In the genomic region with DNA sequence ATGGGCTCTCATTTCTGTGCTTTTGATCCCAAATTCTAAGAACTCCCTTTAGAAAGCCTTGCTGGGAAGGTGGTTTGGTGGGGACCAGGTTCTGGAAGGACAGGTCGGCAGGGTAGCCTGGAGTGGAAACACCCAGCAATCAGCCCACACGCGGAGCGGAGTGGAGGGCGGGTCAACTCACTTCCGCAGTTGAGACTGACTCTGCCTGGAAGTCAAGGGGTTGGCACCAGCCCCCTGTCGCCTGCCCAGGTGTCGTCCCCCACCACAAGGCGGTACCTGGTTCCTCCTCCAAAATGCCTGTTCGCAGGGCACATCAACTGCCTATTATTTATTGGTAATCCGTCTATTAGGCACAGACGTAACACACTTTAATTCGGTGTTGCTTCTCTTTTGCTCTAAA, we compare ENCODE assay signal across 16 cellular contexts.
DNase-seq lines count a peak whose midpoint lies in the region; ATAC-seq and TF ChIP-seq lines count a peak whose summit lies in the region.
"Had no signal": no experiment of that assay in that cellular context is flagged by ENCODE, and none has a peak within 500 bp of the region (broad histone marks: within the 10 kb centered on the region; RNA-seq: fewer than 3 reads in every experiment).

No MANE protein-coding gene starts in this region.

- H2AFZ ChIP-seq in neural progenitor cell (replicated peaks), result no peak overlapping the region

- ATAC-seq in right cardiac atrium (no peak), natural killer cell (no peak), HG03442 (IDR thresholded peaks at IDR 0.05; ENCODE audit: unreplicated experiment) (no peak)

- H3K36me3 Mint-ChIP-seq in neural progenitor cell, result no peaks in the 10 kb centered on the region
- no peaks in the 10 kb centered on the region for H3K36me3 Mint-ChIP-seq in natural killer cell
- H3K36me3 Mint-ChIP-seq: CD14-positive monocyte had no signal

- intact Hi-C loops in cardiac septum (cut with DNase I), result no loop called here
- intact Hi-C loops in right cardiac atrium (cut with DNase I), result no loop called here
- intact Hi-C loops in natural killer cell (cut with micrococcal nuclease), result no loop called here

- DNase-seq in cardiac septum (ENCODE audit: low spot score) (peak; percentile 65), right cardiac atrium (no peak), neural progenitor cell (ENCODE audit: low spot score) (no peak), natural killer cell (no peak), NCI-H524 (lab: John Stamatoyannopoulos, UW) (no peak), HUDEP-2 (lab: John Stamatoyannopoulos, UW; ENCODE audit: unreplicated experiment in 76 of 76) (no peak)
- DNase-seq: DMS53, KBM-7, NCI-H1092 treated with DMSO at 0.1 percent for 48 hours, NCI-H1694, NCI-H446, SHP77 had no signal

- H3K9ac ChIP-seq in iPS-18a (ENCODE audit: low read length) (no peak overlapping the region), neural progenitor cell (no peak overlapping the region)

- H3K36me3 ChIP-seq in iPS-18a (ENCODE audit: control insufficient read depth, low read depth, low read length) (no peaks in the 10 kb centered on the region), neural progenitor cell (no peaks in the 10 kb centered on the region)
- H3K36me3 ChIP-seq: Peyer's patch had no signal

- H3K4me3 Mint-ChIP-seq in neural progenitor cell, result peak overlapping the region; percentile 41
- H3K4me3 Mint-ChIP-seq in natural killer cell, result no peak overlapping the region

- H3K4me1 Mint-ChIP-seq in neural progenitor cell (peaks cover 50% of the 10 kb centered on the region), natural killer cell (no peaks in the 10 kb centered on the region)
- H3K4me1 Mint-ChIP-seq: CD14-positive monocyte had no signal

- H3K27ac Mint-ChIP-seq in neural progenitor cell (no peak overlapping the region), natural killer cell (no peak overlapping the region)
- H3K27ac Mint-ChIP-seq: CD14-positive monocyte had no signal

- H3K27me3 Mint-ChIP-seq in neural progenitor cell (ENCODE audit: insufficient read depth, low read depth) (peaks cover 12% of the 10 kb centered on the region), natural killer cell (ENCODE audit: low read depth in 2 of 2) (peaks cover 12 to 13% of the 10 kb centered on the region in 2 donors)

- H3K4me1 ChIP-seq in right cardiac atrium (ENCODE audit: control insufficient read depth, insufficient read depth, low read length), result no peaks in the 10 kb centered on the region
- H3K4me1 ChIP-seq in iPS-18a (ENCODE audit: control insufficient read depth, low read depth, low read length), result peaks cover 15% of the 10 kb centered on the region
- H3K4me1 ChIP-seq in neural progenitor cell, result peaks cover 11% of the 10 kb centered on the region
- H3K4me1 ChIP-seq: Peyer's patch had no signal

- no peak for TF ChIP-seq CTCF in neural progenitor cell (IDR thresholded peaks at IDR 0.05)
- no peak for TF ChIP-seq CTCF in natural killer cell (IDR thresholded peaks at IDR 0.05)

- no peak overlapping the region for H3K4me3 ChIP-seq in right cardiac atrium (ENCODE audit: low read length)
- peak overlapping the region; percentile 32 for H3K4me3 ChIP-seq in iPS-18a (ENCODE audit: low read length)
- no peak overlapping the region for H3K4me3 ChIP-seq in neural progenitor cell
- H3K4me3 ChIP-seq: Peyer's patch had no signal

- peak overlapping the region; percentile 67 for H3K4me2 ChIP-seq in neural progenitor cell

- H3K27ac ChIP-seq in right cardiac atrium (ENCODE audit: low read length) (no peak overlapping the region), iPS-18a (ENCODE audit: low read length) (no peak overlapping the region), neural progenitor cell (no peak overlapping the region)
- H3K27ac ChIP-seq: Peyer's patch had no signal

- H4K20me1 ChIP-seq in neural progenitor cell (ENCODE audit: low read depth), result no peaks in the 10 kb centered on the region

- H3K79me2 ChIP-seq in neural progenitor cell (ENCODE audit: low read depth), result no peaks in the 10 kb centered on the region

- no peaks in the 10 kb centered on the region for H3K27me3 ChIP-seq in right cardiac atrium (ENCODE audit: control insufficient read depth, insufficient read depth)
- H3K27me3 ChIP-seq in iPS-18a (ENCODE audit: control insufficient read depth, insufficient read depth, low read length), result no peaks in the 10 kb centered on the region
- peaks cover 9% of the 10 kb centered on the region for H3K27me3 ChIP-seq in neural progenitor cell
- H3K27me3 ChIP-seq: Peyer's patch had no signal

- 40% methylated on average over 13 of the region's 13 CpGs for WGBS in right cardiac atrium

- H3K9me3 Mint-ChIP-seq in neural progenitor cell (no peaks in the 10 kb centered on the region), natural killer cell (no peaks in the 10 kb centered on the region)

- H3F3A ChIP-seq in neural progenitor cell (ENCODE audit: low read depth), result peaks cover 7% of the 10 kb centered on the region

- H3K9me3 ChIP-seq in right cardiac atrium (ENCODE audit: control insufficient read depth, low read length) (no peaks in the 10 kb centered on the region), iPS-18a (ENCODE audit: control insufficient read depth, low read depth, low read length) (no peaks in the 10 kb centered on the region), neural progenitor cell (ENCODE audit: low read depth) (no peaks in the 10 kb centered on the region)
- H3K9me3 ChIP-seq: Peyer's patch had no signal
